ENCODE assay signal across 8 cellular contexts in genomic region chrX:27186671-27187070, GRCh38.
A peak's percentile ranks its signal among the peaks of the same experiment; 100 is the strongest.
DNase-seq lines count a peak whose midpoint lies in the region; ATAC-seq, FAIRE-seq and TF ChIP-seq lines count a peak whose summit lies in the region.

No MANE protein-coding gene starts in this region.

- H3K27me3 ChIP-seq in H7 (ENCODE audit: control insufficient read depth, insufficient read depth, low read length) = no peaks in the 10 kb centered on the region
- no peaks in the 10 kb centered on the region for H3K27me3 ChIP-seq in ascending aorta

- ATAC-seq in activated CD8-positive, alpha-beta memory T cell treated with anti-CD3 and anti-CD28 coated beads, Interleukin-2, amount 10 ng/mL, durations not matched to agents 7 days and 5 days = no peak

- CTCF ChIA-PET in activated CD8-positive, alpha-beta memory T cell treated with anti-CD3 and anti-CD28 coated beads, Interleukin-2, amount 10 ng/mL, durations not matched to agents 7 days and 5 days (lab: Charles Lee) = interaction anchor here (0.5 to 1.4 kb wide), 2 partner anchors 60 to 404 kb away, joined by 3 read pairs; no protein-coding TSS in a partner anchor

- H3K9me3 Mint-ChIP-seq in activated CD8-positive, alpha-beta memory T cell treated with anti-CD3 and anti-CD28 coated beads, Interleukin-2, amount 10 ng/mL, durations not matched to agents 7 days and 5 days (ENCODE audit: low read depth) = no peaks in the 10 kb centered on the region

- no peaks in the 10 kb centered on the region for H3K27me3 Mint-ChIP-seq in activated CD8-positive, alpha-beta memory T cell treated with anti-CD3 and anti-CD28 coated beads, Interleukin-2, amount 10 ng/mL, durations not matched to agents 7 days and 5 days

- H3K4me1 ChIP-seq in ascending aorta = no peaks in the 10 kb centered on the region

- peak; percentile 35 for DNase-seq in activated CD8-positive, alpha-beta memory T cell treated with anti-CD3 and anti-CD28 coated beads, Interleukin-2, amount 10 ng/mL, durations not matched to agents 7 days and 5 days
- no peak for DNase-seq in activated CD8-positive, alpha-beta memory T cell treated with anti-CD3 and anti-CD28 coated beads, Interleukin-2, amount 50 U/mL, for 4 hours
- DNase-seq in H7 = peak; percentile 10
- peak; percentile 24 for DNase-seq in NCI-H460 (ENCODE audit: extremely low read depth, low read depth)
- no peak for DNase-seq in ascending aorta (ENCODE audit: low spot score in 2 of 2)
- DNase-seq in left kidney (ENCODE audit: low read depth, low spot score) = peak; percentile 15
- no peak for DNase-seq in HuH-7 (ENCODE audit: low spot score)
- DNase-seq in frontal cortex (ENCODE audit: low spot score in 2 of 2) = no peak

- FAIRE-seq in frontal cortex (lab: Jason Lieb, UNC) = no peak

- no peaks in the 10 kb centered on the region for H3K9me3 ChIP-seq in ascending aorta

- H3K36me3 ChIP-seq in H7 (replicated peaks; ENCODE audit: control insufficient read depth, insufficient read depth, low read length) (no peaks in the 10 kb centered on the region), ascending aorta (no peaks in the 10 kb centered on the region)

- no peaks in the 10 kb centered on the region for H3K36me3 Mint-ChIP-seq in activated CD8-positive, alpha-beta memory T cell treated with anti-CD3 and anti-CD28 coated beads, Interleukin-2, amount 10 ng/mL, durations not matched to agents 7 days and 5 days

- no peak overlapping the region for H3K27ac ChIP-seq in ascending aorta

- TF ChIP-seq CTCF in ascending aorta (IDR thresholded peaks at IDR 0.05) = peak; percentile 19 to 65 (median 57)

- no peak overlapping the region for H3K27ac Mint-ChIP-seq in activated CD8-positive, alpha-beta memory T cell treated with anti-CD3 and anti-CD28 coated beads, Interleukin-2, amount 10 ng/mL, durations not matched to agents 7 days and 5 days

- H3K4me3 ChIP-seq in H7 (ENCODE audit: insufficient read depth, low read depth, low read length) = no peak overlapping the region
- no peak overlapping the region for H3K4me3 ChIP-seq in ascending aorta

- H3K4me1 Mint-ChIP-seq in activated CD8-positive, alpha-beta memory T cell treated with anti-CD3 and anti-CD28 coated beads, Interleukin-2, amount 10 ng/mL, durations not matched to agents 7 days and 5 days = no peaks in the 10 kb centered on the region

- intact Hi-C loops in ascending aorta (cut with DNase I) = loop anchor here (10.0 kb wide), 1 partner anchor 402 kb away; no protein-coding TSS in a partner anchor

- H3K4me3 Mint-ChIP-seq in activated CD8-positive, alpha-beta memory T cell treated with anti-CD3 and anti-CD28 coated beads, Interleukin-2, amount 10 ng/mL, durations not matched to agents 7 days and 5 days = no peak overlapping the region

Comparison
In these comparisons a context has a peak if more than half of its experiments do, and no peak if none do; other contexts are left out.
1. DNase-seq: peak in activated CD8-positive, alpha-beta memory T cell treated with anti-CD3 and anti-CD28 coated beads, Interleukin-2, amount 10 ng/mL, durations not matched to agents 7 days and 5 days (single experiment), H7 (single experiment), NCI-H460 (single experiment) and left kidney (single experiment); none in activated CD8-positive, alpha-beta memory T cell treated with anti-CD3 and anti-CD28 coated beads, Interleukin-2, amount 50 U/mL, for 4 hours (single experiment), ascending aorta (0 of 2), HuH-7 (single experiment) and frontal cortex (0 of 2).